9 cellular contexts compared by ENCODE assay signal in genomic region chr14:23632461-23633159, GRCh38. TPM values are rescaled to one million over a fixed set of nuclear protein-coding genes. Genes with fewer than 3 reads are reported as not detected.
DNase-seq lines count a peak whose midpoint lies in the region; ATAC-seq, FAIRE-seq and TF ChIP-seq lines count a peak whose summit lies in the region.
"Had no signal": no experiment of that assay in that cellular context is flagged by ENCODE, and none has a peak within 500 bp of the region (broad histone marks: within the 10 kb centered on the region; RNA-seq: fewer than 3 reads in every experiment).

No MANE protein-coding gene starts in this region.

- WGBS in psoas muscle, 3 donors, result 28 to 30% (median 30%) methylated on average over 4 of the region's 4 CpGs

- H3K9ac ChIP-seq in PC-3 (ENCODE audit: low read length) (no peak overlapping the region), endothelial cell of umbilical vein (replicated peaks; ENCODE audit: extremely low read depth, insufficient read depth, low read length) (no peak overlapping the region)

- CTCF ChIA-PET in PC-3 (lab: Charles Lee), result interaction anchor here (1.1 to 1.2 kb wide), 3 partner anchors 44 to 278 kb away, joined by 3 to 11 read pairs (median 10); no protein-coding TSS in a partner anchor
- CTCF ChIA-PET in endothelial cell of umbilical vein (lab: Charles Lee), result interaction anchor here (0.6 to 6.5 kb wide), 50 partner anchors 9 to 324 kb away, joined by 3 to 183 read pairs (median 4); partner anchors contain the start of gene SLC22A17
- CTCF ChIA-PET in A673 (lab: Charles Lee), result interaction anchor here (0.5 to 2.1 kb wide), 15 partner anchors 8 to 476 kb away, joined by 3 to 28 read pairs (median 5); no protein-coding TSS in a partner anchor

- no peak overlapping the region for H3K27ac ChIP-seq in PC-3 (ENCODE audit: low read length)
- no peak overlapping the region for H3K27ac ChIP-seq in endothelial cell of umbilical vein (ENCODE audit: insufficient read depth, low read depth, low read length)
- no peak overlapping the region for H3K27ac ChIP-seq in psoas muscle
- H3K27ac ChIP-seq in A673 (ENCODE audit: low read depth, low read length, poor library complexity, severe bottlenecking), result no peak overlapping the region
- H3K27ac ChIP-seq in substantia nigra (ENCODE audit: low read depth, low read length, poor library complexity, severe bottlenecking), result no peak overlapping the region

- H3K79me2 ChIP-seq in PC-3 (ENCODE audit: low read length) (no peaks in the 10 kb centered on the region), endothelial cell of umbilical vein (ENCODE audit: control insufficient read depth, insufficient read depth, low read length) (no peaks in the 10 kb centered on the region)

- BruUV-seq in PC-3 (replicated peaks; lab: Mats Ljungman, UMichigan) (no TSS peak), endothelial cell of umbilical vein (replicated peaks; lab: Mats Ljungman, UMichigan) (no TSS peak), A673 (replicated peaks; lab: Mats Ljungman, UMichigan) (no TSS peak)

- H3K9me1 ChIP-seq in endothelial cell of umbilical vein (replicated peaks; ENCODE audit: control insufficient read depth, extremely low read depth, insufficient read depth, low read length), result no peaks in the 10 kb centered on the region

- ATAC-seq in PC-3 (no peak), psoas muscle (no peak)

- intact Hi-C loops in PC-3 (cut with micrococcal nuclease) (loop anchor here (1.0 kb wide), 1 partner anchor 278 kb away; no protein-coding TSS in a partner anchor), endothelial cell of umbilical vein (cut with micrococcal nuclease) (loop anchor here (1.0 to 2.0 kb wide), 4 partner anchors 44 to 322 kb away; no protein-coding TSS in a partner anchor), psoas muscle (cut with DNase I) (loop anchor here in 1 of 2 donors (5.0 kb wide), 1 partner anchor 300 kb away; no protein-coding TSS in a partner anchor), A673 (cut with micrococcal nuclease; ENCODE audit: unreplicated experiment) (loop anchor here (5.0 kb wide), 1 partner anchor 295 kb away; no protein-coding TSS in a partner anchor)

- H3K9me3 ChIP-seq in PC-3 (ENCODE audit: low read length) (no peaks in the 10 kb centered on the region), endothelial cell of umbilical vein (replicated peaks; ENCODE audit: control insufficient read depth, insufficient read depth, low read length) (no peaks in the 10 kb centered on the region), psoas muscle (no peaks in the 10 kb centered on the region), A673 (ENCODE audit: low read depth, low read length, poor library complexity, severe bottlenecking) (no peaks in the 10 kb centered on the region)
- H3K9me3 ChIP-seq: Caco-2 had no signal

- H3K9me2 ChIP-seq in PC-3 (replicated peaks; ENCODE audit: low read length), result no peaks in the 10 kb centered on the region

- H3K4me3 ChIP-seq in PC-3 (ENCODE audit: low read length), result no peak overlapping the region
- H3K4me3 ChIP-seq in endothelial cell of umbilical vein (replicated peaks in 1 of 3; ENCODE audit: insufficient read depth in 1 of 3, low read depth in 1 of 3, low read length in 3 of 3), result no peak overlapping the region
- peak overlapping the region; percentile 17 for H3K4me3 ChIP-seq in psoas muscle
- no peak overlapping the region for H3K4me3 ChIP-seq in A673 (ENCODE audit: low read depth, low read length, poor library complexity, severe bottlenecking)

- H2AFZ ChIP-seq in PC-3 (ENCODE audit: low read length), result peak overlapping the region; percentile 49; the same call in 1 of the 2 replicates
- H2AFZ ChIP-seq in endothelial cell of umbilical vein (ENCODE audit: low read depth, low read length), result peak overlapping the region; percentile 56

- in situ Hi-C loops in G401 (cut with HindIII; ENCODE audit: low sequenced_read_pairs), result no loop called here

- no peak for FAIRE-seq in endothelial cell of umbilical vein (lab: Jason Lieb, UNC)

- POLR2A ChIA-PET in PC-3 (lab: Charles Lee; ENCODE audit: unreplicated experiment) (interaction anchor here (0.6 kb wide), 1 partner anchor 278 kb away, joined by 3 read pairs; no protein-coding TSS in a partner anchor), endothelial cell of umbilical vein (lab: Charles Lee) (no interaction called here), A673 (lab: Charles Lee; ENCODE audit: low non-redundant PET) (no interaction called here)

- TF ChIP-seq CTCF in PC-3 (conservative IDR thresholded peaks at IDR 0.05; ENCODE audit: low read depth, low read length) (no peak), endothelial cell of umbilical vein (IDR thresholded peaks at IDR 0.05; ENCODE audit: extremely low read depth in 1 of 2, insufficient read depth in 1 of 2, low read depth in 1 of 2, low read length in 2 of 2) (no peak), psoas muscle (IDR thresholded peaks at IDR 0.05) (no peak), A673 (conservative IDR thresholded peaks at IDR 0.05; ENCODE audit: low read depth, low read length) (no peak)

- TF ChIP-seq POLR2A in endothelial cell of umbilical vein (IDR thresholded peaks at IDR 0.05; ENCODE audit: low read depth, low read length), result no peak

- dilution Hi-C loops in endothelial cell of umbilical vein (cut with MboI; ENCODE audit: extremely low pct_ligation_motif_present, low sequenced_read_pairs), result no loop called here

- no peaks in the 10 kb centered on the region; the same call in 1 of the 2 replicates for H3K36me3 ChIP-seq in PC-3 (ENCODE audit: low read depth, low read length)
- no peaks in the 10 kb centered on the region for H3K36me3 ChIP-seq in endothelial cell of umbilical vein (ENCODE audit: control insufficient read depth in 2 of 2, extremely low read depth in 1 of 2, insufficient read depth in 2 of 2, low read length in 2 of 2)
- no peaks in the 10 kb centered on the region for H3K36me3 ChIP-seq in psoas muscle (ENCODE audit: insufficient read depth in 1 of 2, low read depth in 1 of 2)
- H3K36me3 ChIP-seq in A673 (ENCODE audit: insufficient read depth, low read length, poor library complexity, severe bottlenecking), result no peaks in the 10 kb centered on the region

- no peaks in the 10 kb centered on the region for H3F3A ChIP-seq in PC-3 (ENCODE audit: low read length, unreplicated experiment)

- no peaks in the 10 kb centered on the region for H3K27me3 ChIP-seq in PC-3 (ENCODE audit: low read length)
- H3K27me3 ChIP-seq in endothelial cell of umbilical vein (ENCODE audit: control insufficient read depth in 2 of 2, insufficient read depth in 2 of 2, low read length in 2 of 2), result peaks cover 0 to 3% of the 10 kb centered on the region in 2 experiments
- no peaks in the 10 kb centered on the region for H3K27me3 ChIP-seq in psoas muscle (ENCODE audit: insufficient read depth in 3 of 3, low read length in 2 of 3)
- H3K27me3 ChIP-seq in A673 (replicated peaks; ENCODE audit: insufficient read depth, low read depth, low read length, poor library complexity), result no peaks in the 10 kb centered on the region

- H3K4me2 ChIP-seq in PC-3 (ENCODE audit: low read length) (no peak overlapping the region), endothelial cell of umbilical vein (ENCODE audit: insufficient read depth, low read length) (no peak overlapping the region)

- H4K20me1 ChIP-seq in PC-3 (ENCODE audit: low read length), result no peaks in the 10 kb centered on the region
- no peaks in the 10 kb centered on the region for H4K20me1 ChIP-seq in endothelial cell of umbilical vein (replicated peaks; ENCODE audit: control insufficient read depth, extremely low read depth, insufficient read depth, low read length)

- H3K4me1 ChIP-seq in PC-3 (ENCODE audit: insufficient read depth, low read length) (no peaks in the 10 kb centered on the region), endothelial cell of umbilical vein (ENCODE audit: control insufficient read depth, extremely low read depth, insufficient read depth, low read length) (no peaks in the 10 kb centered on the region), psoas muscle (no peaks in the 10 kb centered on the region), A673 (ENCODE audit: insufficient read depth, low read length, poor library complexity, severe bottlenecking) (no peaks in the 10 kb centered on the region)
- H3K4me1 ChIP-seq: Caco-2 had no signal

- DNase-seq in G401 (ENCODE audit: low spot score) (peak; percentile 1), PC-3 (no peak), endothelial cell of umbilical vein (ENCODE audit: low read depth, low spot score) (no peak), psoas muscle (no peak), mucosa of gallbladder (ENCODE audit: low spot score) (no peak), A673 (ENCODE audit: low spot score) (no peak), substantia nigra (lab: John Stamatoyannopoulos, UW) (no peak)

RNA-seq across cellular contexts. Expression of gene DHRS2, which starts 3.6 kb away (rescaled TPM):
- 0.61 and 3.7 TPM in 2 replicates for total RNA-seq in G401 (2014; rRNA removed; shearing (Covaris generic))
- 40.9 and 43.2 TPM in 2 replicates for total RNA-seq in PC-3 (2014; rRNA removed)
- 0.44 TPM in 1 of 2 replicates, not detected in the other for total RNA-seq in endothelial cell of umbilical vein
- polyA plus RNA-seq in endothelial cell of umbilical vein, result 0.10 and 0.11 TPM in 2 replicates
- 0.10 and 0.13 TPM in 2 replicates for polyA plus RNA-seq in endothelial cell of umbilical vein (2011; cell fraction: cytosol; rRNA removed)
- polyA plus RNA-seq in endothelial cell of umbilical vein (2011; cell fraction: nucleus; rRNA removed), result 0.27 and 0.51 TPM in 2 replicates
- polyA plus RNA-seq in endothelial cell of umbilical vein (2012), result 0.33 TPM in 1 of 2 replicates, not detected in the other
- polyA minus RNA-seq in endothelial cell of umbilical vein, result 0.21 and 0.36 TPM in 2 replicates
- polyA minus RNA-seq in endothelial cell of umbilical vein (2011; cell fraction: cytosol; rRNA and poly(A)+ RNA removed), result 2.5 TPM
- polyA minus RNA-seq in endothelial cell of umbilical vein (2011; cell fraction: nucleus; rRNA and poly(A)+ RNA removed), result 0.24 TPM in 1 of 2 replicates, not detected in the other
- total RNA-seq in psoas muscle, result under 1 TPM in 1 of 4 donors, not detected in 3; 0.21 TPM
- polyA plus RNA-seq in psoas muscle, result under 1 TPM; 0.04 to 0.55 (median 0.22) TPM
- 0.43 TPM for total RNA-seq in mucosa of gallbladder
- 0.83 and 1.2 TPM in 2 replicates for total RNA-seq in A673 (2021)

RNA-seq across cellular contexts. Expression of gene JPH4, which starts 54.0 kb away (rescaled TPM):
- not detected in 2 replicates for total RNA-seq in G401 (2014; rRNA removed; shearing (Covaris generic))
- not detected in 2 replicates for total RNA-seq in PC-3 (2014; rRNA removed)
- not detected in 2 replicates for total RNA-seq in endothelial cell of umbilical vein
- 0.06 TPM in 1 of 2 replicates, not detected in the other for polyA plus RNA-seq in endothelial cell of umbilical vein
- not detected in 2 replicates for polyA plus RNA-seq in endothelial cell of umbilical vein (2011; cell fraction: cytosol; rRNA removed)
- 0.08 TPM in 1 of 2 replicates, not detected in the other for polyA plus RNA-seq in endothelial cell of umbilical vein (2011; cell fraction: nucleus; rRNA removed)
- polyA plus RNA-seq in endothelial cell of umbilical vein (2012), result 0.10 TPM in 1 of 2 replicates, not detected in the other
- not detected in 2 replicates for polyA minus RNA-seq in endothelial cell of umbilical vein
- not detected for polyA minus RNA-seq in endothelial cell of umbilical vein (2011; cell fraction: cytosol; rRNA and poly(A)+ RNA removed)
- polyA minus RNA-seq in endothelial cell of umbilical vein (2011; cell fraction: nucleus; rRNA and poly(A)+ RNA removed), result not detected in 2 replicates
- under 1 TPM; 0.05 to 0.62 (median 0.17) TPM for total RNA-seq in psoas muscle
- under 1 TPM; 0.01 to 0.13 (median 0.03) TPM for polyA plus RNA-seq in psoas muscle
- total RNA-seq in mucosa of gallbladder, result 1.2 TPM
- total RNA-seq in A673 (2021), result 0.22 TPM in 1 of 2 replicates, not detected in the other
- total RNA-seq: Caco-2, SK-MEL-5 had no signal
